8 cellular contexts compared by ENCODE assay signal in genomic region chrX:1249101-1249887, GRCh38.
DNase-seq lines count a peak whose midpoint lies in the region; ATAC-seq, FAIRE-seq and TF ChIP-seq lines count a peak whose summit lies in the region.

No MANE protein-coding gene starts in this region.

- H3K4me1 ChIP-seq in neuron (ENCODE audit: insufficient read depth, low read length) = peaks cover 10% of the 10 kb centered on the region

- no peak for FAIRE-seq in H54 (lab: Jason Lieb, UNC)

- H3K36me3 ChIP-seq in neuron (ENCODE audit: insufficient read depth, low read length) = no peaks in the 10 kb centered on the region

- H3K9me3 ChIP-seq in neuron (ENCODE audit: low read length) = no peaks in the 10 kb centered on the region

- no peak for TF ChIP-seq POLR2A in H54 (IDR thresholded peaks at IDR 0.05; ENCODE audit: low read depth, low read length)

- H3K4me3 ChIP-seq in foreskin fibroblast (ENCODE audit: low read depth in 1 of 2, low read length in 2 of 2) = peak overlapping the region in 1 of 2 donors; percentile 25
- peak overlapping the region; percentile 60 for H3K4me3 ChIP-seq in neuron (ENCODE audit: low read length)

- H3K27me3 ChIP-seq in neuron (ENCODE audit: insufficient read depth, low read length) = no peaks in the 10 kb centered on the region

- TF ChIP-seq CTCF in foreskin fibroblast (IDR thresholded peaks at IDR 0.05; ENCODE audit: low read depth, low read length) = no peak

- ATAC-seq in HG02610 (IDR thresholded peaks at IDR 0.05; ENCODE audit: unreplicated experiment) (no peak), GM21381 (IDR thresholded peaks at IDR 0.05; ENCODE audit: unreplicated experiment) (no peak)

- peak overlapping the region; percentile 86 for H2AFZ ChIP-seq in neuron (ENCODE audit: low read depth, low read length)

- DNase-seq in H54 (ENCODE audit: insufficient read length, low spot score) = peak; percentile 55
- DNase-seq in activated CD4-positive, alpha-beta T cell treated with anti-CD3 and anti-CD28 coated beads, Interleukin-2, amount 50 U/mL, for 1 hour = peak; percentile 43
- peak; percentile 16 to 31 for DNase-seq in foreskin fibroblast
- no peak for DNase-seq in NCI-H446 treated with DMSO at 0.1 percent for 48 hours (lab: John Stamatoyannopoulos, UW)
- DNase-seq in RKO (ENCODE audit: low spot score) = no peak

Comparison
In these comparisons a context has a peak if more than half of its experiments do, and no peak if none do; other contexts are left out.
1. DNase-seq: peak in H54 (single experiment), activated CD4-positive, alpha-beta T cell treated with anti-CD3 and anti-CD28 coated beads, Interleukin-2, amount 50 U/mL, for 1 hour (single experiment) and foreskin fibroblast (2 of 2); none in NCI-H446 treated with DMSO at 0.1 percent for 48 hours (single experiment) and RKO (single experiment).